Comparison of ENCODE assay signal across 8 cellular contexts in genomic region chr1:204287466-204287881, GRCh38.
DNase-seq lines count a peak whose midpoint lies in the region; ATAC-seq and TF ChIP-seq lines count a peak whose summit lies in the region.

No MANE protein-coding gene starts in this region.

- peak overlapping the region in 52 of 59 donors; percentile 0 to 83 (median 58) for H3K27ac ChIP-seq in dorsolateral prefrontal cortex

- H3K9ac ChIP-seq in mucosa of stomach (ENCODE audit: low read length) = peak overlapping the region; percentile 27

- H3K4me3 ChIP-seq in Jurkat, Clone E6-1 (ENCODE audit: low read length) = peak overlapping the region; percentile 42
- H3K4me3 ChIP-seq in dorsolateral prefrontal cortex = peak overlapping the region in 22 of 59 donors; percentile 1 to 41 (median 21)
- H3K4me3 ChIP-seq in mucosa of stomach (ENCODE audit: low read length) = peak overlapping the region; percentile 24

- H3K27me3 ChIP-seq in dorsolateral prefrontal cortex = no peaks in the 10 kb centered on the region
- no peaks in the 10 kb centered on the region for H3K27me3 ChIP-seq in mucosa of stomach (ENCODE audit: control insufficient read depth, insufficient read depth, low read length)

- peaks cover 65% of the 10 kb centered on the region for H3K4me1 ChIP-seq in mucosa of stomach (ENCODE audit: control insufficient read depth, insufficient read depth, low read length)

- intact Hi-C loops in dorsolateral prefrontal cortex (cut with DNase I) = loop anchor here in 1 of 2 donors (5.0 kb wide), 1 partner anchor 70 kb away; the partner anchor contains the start of gene PLEKHA6

- no peak for ATAC-seq in GM19035 (IDR thresholded peaks at IDR 0.05; ENCODE audit: unreplicated experiment)
- no peak for ATAC-seq in GM18498 (IDR thresholded peaks at IDR 0.05; ENCODE audit: unreplicated experiment)
- ATAC-seq in HG03196 (IDR thresholded peaks at IDR 0.05; ENCODE audit: unreplicated experiment) = no peak
- ATAC-seq in GM19455 (IDR thresholded peaks at IDR 0.05; ENCODE audit: unreplicated experiment) = no peak

- peak in 3 of 56 donors; percentile 13 to 37 (median 32) for TF ChIP-seq CTCF in dorsolateral prefrontal cortex (IDR thresholded peaks at IDR 0.05 in 54 of 56, conservative IDR thresholded peaks at IDR 0.05 in 2 of 56; ENCODE audit: low read depth in 1 of 56, partially characterized antibody in 56 of 56)

- peak; percentile 22 for DNase-seq in ACHN
- no peak for DNase-seq in Jurkat, Clone E6-1 (ENCODE audit: low read depth, low spot score)
- DNase-seq in dorsolateral prefrontal cortex = no peak

- H3K9me3 ChIP-seq in mucosa of stomach (ENCODE audit: control insufficient read depth, low read length) = no peaks in the 10 kb centered on the region

- in situ Hi-C loops in ACHN (cut with HindIII; ENCODE audit: low pct_ligation_motif_present, low pct_unique_long_range_greater_than_20kb, low sequenced_read_pairs) = no loop called here

- H3K36me3 ChIP-seq in mucosa of stomach (ENCODE audit: control insufficient read depth, insufficient read depth, low read length) = no peaks in the 10 kb centered on the region
